Comparison of ENCODE assay signal across 1 cellular context in genomic region chrX:49202022-49202421, GRCh38.
TF ChIP-seq lines count a peak whose summit lies in the region.

No MANE protein-coding gene starts in this region.

TF ChIP-seq in HepG2, 621 proteins besides CTCF, POLR2A, EP300 and RAD21:
- TF ChIP-seq ZNF891 (CRISPR knock-in tag; IDR thresholded peaks at IDR 0.05), result no peak
- no peak for TF ChIP-seq ZNF788 (CRISPR knock-in tag; IDR thresholded peaks at IDR 0.05; ENCODE audit: borderline replicate concordance)
- no peak for TF ChIP-seq FOXM1 (CRISPR knock-in tag; IDR thresholded peaks at IDR 0.05)
- no peak for TF ChIP-seq ZNF672 (CRISPR knock-in tag; IDR thresholded peaks at IDR 0.05)
- no peak for TF ChIP-seq ZNF546 (CRISPR knock-in tag; conservative IDR thresholded peaks at IDR 0.05)
- peak; percentile 64; the same call in 1 of the 2 replicates for TF ChIP-seq SP5 (CRISPR knock-in tag; IDR thresholded peaks at IDR 0.05; ENCODE audit: borderline replicate concordance, low read depth)
- no peak for TF ChIP-seq ZBTB21 (CRISPR knock-in tag; IDR thresholded peaks at IDR 0.05)
- TF ChIP-seq ZNF800 (CRISPR knock-in tag; IDR thresholded peaks at IDR 0.05), result no peak
- TF ChIP-seq ZSCAN20 (CRISPR knock-in tag; IDR thresholded peaks at IDR 0.05; ENCODE audit: borderline replicate concordance), result no peak
- no peak for TF ChIP-seq TCF7L2 (IDR thresholded peaks at IDR 0.05; ENCODE audit: low read depth, low read length)
- TF ChIP-seq BCL6 (CRISPR knock-in tag; IDR thresholded peaks at IDR 0.05), result no peak
- TF ChIP-seq MEIS1 (CRISPR knock-in tag; IDR thresholded peaks at IDR 0.05; ENCODE audit: borderline replicate concordance), result no peak
- peak; percentile 90 for TF ChIP-seq TFAP4 (IDR thresholded peaks at IDR 0.05; ENCODE audit: borderline replicate concordance, low read depth)
- no peak for TF ChIP-seq ZNF879 (CRISPR knock-in tag; IDR thresholded peaks at IDR 0.05)
- TF ChIP-seq U2AF2 (IDR thresholded peaks at IDR 0.05; ENCODE audit: low read depth, low read length), result no peak
- no peak for TF ChIP-seq TEAD2 (CRISPR knock-in tag; IDR thresholded peaks at IDR 0.05)
- no peak for TF ChIP-seq ZBTB14 (CRISPR knock-in tag; IDR thresholded peaks at IDR 0.05)
- peak; percentile 30 for TF ChIP-seq SAP130 (CRISPR knock-in tag; IDR thresholded peaks at IDR 0.05; ENCODE audit: low read depth)
- no peak for TF ChIP-seq SRSF9 (IDR thresholded peaks at IDR 0.05; ENCODE audit: borderline replicate concordance, insufficient read depth, low read depth, low read length, poor library complexity, severe bottlenecking)
- TF ChIP-seq ZNF224 (CRISPR knock-in tag; IDR thresholded peaks at IDR 0.05), result no peak
- no peak for TF ChIP-seq RBAK (CRISPR knock-in tag; IDR thresholded peaks at IDR 0.05)
- TF ChIP-seq ZC3H13 (CRISPR knock-in tag; IDR thresholded peaks at IDR 0.05), result no peak
- TF ChIP-seq ZSCAN22 (CRISPR knock-in tag; IDR thresholded peaks at IDR 0.05), result no peak
- no peak for TF ChIP-seq ZNF550 (CRISPR knock-in tag; IDR thresholded peaks at IDR 0.05; ENCODE audit: borderline replicate concordance)
